In the genomic region with DNA sequence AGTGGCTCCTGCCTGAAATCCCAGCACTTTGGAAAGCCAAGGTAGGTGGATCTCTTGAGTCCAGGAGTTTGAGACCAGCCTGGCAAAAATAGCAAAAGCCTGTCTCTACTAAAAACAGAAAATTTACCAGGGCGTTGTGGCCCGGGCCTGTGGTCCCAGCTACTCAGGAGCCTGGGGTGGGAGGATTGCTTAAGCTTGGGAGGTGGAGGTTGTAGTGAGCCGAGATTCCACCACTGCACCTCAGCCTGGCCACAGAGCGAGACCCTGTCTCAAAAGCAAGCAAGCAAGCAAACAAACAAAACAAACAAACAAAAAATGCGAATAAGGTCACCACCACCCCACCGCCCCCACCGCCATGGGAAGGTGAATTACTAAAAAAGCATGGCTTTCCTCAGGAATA, we compare ENCODE assay signal across 19 cellular contexts.
DNase-seq lines count a peak whose midpoint lies in the region; ATAC-seq and TF ChIP-seq lines count a peak whose summit lies in the region.
"Had no signal": no experiment of that assay in that cellular context is flagged by ENCODE, and none has a peak within 500 bp of the region (broad histone marks: within the 10 kb centered on the region; RNA-seq: fewer than 3 reads in every experiment).

No MANE protein-coding gene starts in this region.

- ATAC-seq in left ventricle myocardium superior: no peak
- ATAC-seq: CD8-positive, alpha-beta T cell had no signal

- H3K27me3 Mint-ChIP-seq in endodermal cell (ENCODE audit: insufficient read depth): no peaks in the 10 kb centered on the region
- H3K27me3 Mint-ChIP-seq: B cell; CD4-positive, CD25-positive, alpha-beta regulatory T cell had no signal

- WGBS in endodermal cell (ENCODE audit: insufficient coverage in 1 of 2, insufficient read length in 1 of 2), 2 experiments: 93% methylated on average over 7 of the region's 7 CpGs; no CpG with 5 or more reads in 1 of the 2 experiments
- WGBS in sigmoid colon, 2 donors: 91 to 93% methylated on average over 7 of the region's 7 CpGs

- TF ChIP-seq CTCF in right atrium auricular region (IDR thresholded peaks at IDR 0.05) (no peak), endodermal cell (conservative IDR thresholded peaks at IDR 0.05) (no peak), sigmoid colon (IDR thresholded peaks at IDR 0.05) (no peak)

- DNase-seq in left ventricle myocardium superior (peak; percentile 18), right atrium auricular region (ENCODE audit: low spot score) (no peak), endodermal cell (peak; percentile 66), sigmoid colon (peak; percentile 50), middle frontal gyrus (ENCODE audit: extremely low spot score, low spot score) (no peak), anterior cingulate cortex (lab: John Stamatoyannopoulos, UW) (no peak), NCI-H1930 (lab: John Stamatoyannopoulos, UW) (no peak)
- DNase-seq: Caco-2; CD4-positive, CD25-positive, alpha-beta regulatory T cell; CD8-positive, alpha-beta T cell; DMS153; DND-41; GM23248; HFFc6 had no signal

- H3K4me3 ChIP-seq in right atrium auricular region: no peak overlapping the region
- H3K4me3 ChIP-seq in endodermal cell (ENCODE audit: low read length): no peak overlapping the region
- H3K4me3 ChIP-seq in sigmoid colon: no peak overlapping the region
- H3K4me3 ChIP-seq: BLaER1, GM23248, HAP-1 had no signal

- no peaks in the 10 kb centered on the region for H3K36me3 ChIP-seq in right atrium auricular region
- no peaks in the 10 kb centered on the region for H3K36me3 ChIP-seq in endodermal cell (ENCODE audit: control insufficient read depth, insufficient read depth, low read length)
- no peaks in the 10 kb centered on the region for H3K36me3 ChIP-seq in sigmoid colon
- H3K36me3 ChIP-seq: BLaER1, HAP-1 had no signal

- TF ChIP-seq EP300 in sigmoid colon (IDR thresholded peaks at IDR 0.05): no peak

- H3K27ac Mint-ChIP-seq in endodermal cell: no peak overlapping the region
- H3K27ac Mint-ChIP-seq: B cell; CD4-positive, CD25-positive, alpha-beta regulatory T cell; CD8-positive, alpha-beta T cell; HFFc6 had no signal

- H3K4me1 ChIP-seq in right atrium auricular region (no peaks in the 10 kb centered on the region), endodermal cell (ENCODE audit: control insufficient read depth, insufficient read depth, low read length) (no peaks in the 10 kb centered on the region), sigmoid colon (no peaks in the 10 kb centered on the region)
- H3K4me1 ChIP-seq: BLaER1, Caco-2, HAP-1 had no signal

- no peaks in the 10 kb centered on the region for H3K36me3 Mint-ChIP-seq in endodermal cell (ENCODE audit: low read depth)
- H3K36me3 Mint-ChIP-seq: CD4-positive, CD25-positive, alpha-beta regulatory T cell; CD8-positive, alpha-beta T cell had no signal

- no peak overlapping the region for H3K9ac ChIP-seq in endodermal cell (ENCODE audit: extremely low read depth, low read length, poor library complexity, severe bottlenecking)
- H3K9ac ChIP-seq: BLaER1, GM23248 had no signal

- H3K9me3 ChIP-seq in right atrium auricular region (no peaks in the 10 kb centered on the region), endodermal cell (ENCODE audit: control insufficient read depth, low read length) (no peaks in the 10 kb centered on the region), sigmoid colon (no peaks in the 10 kb centered on the region)
- H3K9me3 ChIP-seq: BLaER1, Caco-2, HAP-1 had no signal

- no peak for TF ChIP-seq POLR2A in sigmoid colon (IDR thresholded peaks at IDR 0.05)

- H3K9me3 Mint-ChIP-seq in endodermal cell: no peaks in the 10 kb centered on the region
- H3K9me3 Mint-ChIP-seq: CD8-positive, alpha-beta T cell; HFFc6 had no signal

- no peaks in the 10 kb centered on the region for H3K27me3 ChIP-seq in right atrium auricular region
- H3K27me3 ChIP-seq in endodermal cell (ENCODE audit: control insufficient read depth, insufficient read depth, low read length, poor library complexity, severe bottlenecking): no peaks in the 10 kb centered on the region
- H3K27me3 ChIP-seq in sigmoid colon: no peaks in the 10 kb centered on the region
- H3K27me3 ChIP-seq: BLaER1 had no signal

- H3K4me3 Mint-ChIP-seq in endodermal cell: no peak overlapping the region
- H3K4me3 Mint-ChIP-seq: B cell; CD4-positive, CD25-positive, alpha-beta regulatory T cell; CD8-positive, alpha-beta T cell; HFFc6 had no signal

- intact Hi-C loops in left ventricle myocardium superior (cut with micrococcal nuclease): no loop called here
- intact Hi-C loops in sigmoid colon (cut with DNase I): no loop called here

- H3K27ac ChIP-seq in right atrium auricular region: no peak overlapping the region
- H3K27ac ChIP-seq in endodermal cell (ENCODE audit: low read depth, low read length): no peak overlapping the region
- no peak overlapping the region for H3K27ac ChIP-seq in sigmoid colon
- H3K27ac ChIP-seq: 22Rv1, BLaER1, C4-2B, GM23248 had no signal

- H3K4me1 Mint-ChIP-seq in endodermal cell: peaks cover under 1% of the 10 kb centered on the region
- H3K4me1 Mint-ChIP-seq: B cell; CD4-positive, CD25-positive, alpha-beta regulatory T cell had no signal

Comparison
In these comparisons a context has a peak if more than half of its experiments do, and no peak if none do; other contexts are left out.
1. DNase-seq: peak in left ventricle myocardium superior (single experiment), endodermal cell (single experiment) and sigmoid colon (single experiment); none in right atrium auricular region (single experiment), middle frontal gyrus (single experiment), anterior cingulate cortex (0 of 58) and NCI-H1930 (0 of 2).